ENCODE assay signal across 24 cellular contexts in the genomic region with DNA sequence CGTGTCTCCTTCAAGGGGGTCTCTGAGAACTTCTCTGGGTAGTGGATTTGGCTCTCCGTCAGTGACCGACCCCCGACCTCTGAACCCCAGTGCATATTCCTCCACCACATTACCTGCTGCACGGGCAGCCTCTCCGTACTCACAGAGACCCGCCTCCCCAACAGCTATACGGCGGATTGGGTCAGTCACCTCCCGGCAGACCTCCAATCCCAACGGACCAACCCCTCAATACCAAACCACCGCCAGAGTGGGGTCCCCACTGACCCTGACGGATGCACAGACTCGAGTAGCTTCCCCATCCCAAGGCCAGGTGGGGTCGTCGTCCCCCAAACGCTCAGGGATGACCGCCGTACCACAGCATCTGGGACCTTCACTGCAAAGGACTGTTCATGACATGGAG.
"Had no signal": no experiment of that assay in that cellular context is flagged by ENCODE, and none has a peak within 500 bp of the region (broad histone marks: within the 10 kb centered on the region; RNA-seq: fewer than 3 reads in every experiment).

No MANE protein-coding gene starts in this region.

- H3K27me3 ChIP-seq: SJSA1 had no signal

- DNase-seq: Kasumi-1, MM.1S, MV-4-11, NCI-H1092, NCI-H1105 treated with DMSO at 0.1 percent for 48 hours, NCI-H1417 treated with DMSO at 0.1 percent for 48 hours, NCI-H146, NCI-H1694 treated with DMSO at 0.1 percent for 48 hours, NCI-H1930, NCI-H2081, NCI-H2171, NCI-H226, NCI-H446, NCI-H510A, NCI-H524 treated with DMSO at 0.1 percent for 48 hours, NCI-H69, NCI-H774, Right ventricle myocardium superior, RPMI8226, SIG-M5 had no signal

- H3K9me3 ChIP-seq: SJSA1 had no signal

- H3K4me3 ChIP-seq: SJSA1, SK-N-MC had no signal

- H3K4me2 ChIP-seq: KMS-11 had no signal

- H3K4me1 ChIP-seq: SJSA1 had no signal

- FAIRE-seq: RCC 7860 had no signal

- H3K9ac ChIP-seq: KMS-11 had no signal

- H3K27ac ChIP-seq: KMS-11, SJSA1, SK-N-MC had no signal
